In the genomic region with DNA sequence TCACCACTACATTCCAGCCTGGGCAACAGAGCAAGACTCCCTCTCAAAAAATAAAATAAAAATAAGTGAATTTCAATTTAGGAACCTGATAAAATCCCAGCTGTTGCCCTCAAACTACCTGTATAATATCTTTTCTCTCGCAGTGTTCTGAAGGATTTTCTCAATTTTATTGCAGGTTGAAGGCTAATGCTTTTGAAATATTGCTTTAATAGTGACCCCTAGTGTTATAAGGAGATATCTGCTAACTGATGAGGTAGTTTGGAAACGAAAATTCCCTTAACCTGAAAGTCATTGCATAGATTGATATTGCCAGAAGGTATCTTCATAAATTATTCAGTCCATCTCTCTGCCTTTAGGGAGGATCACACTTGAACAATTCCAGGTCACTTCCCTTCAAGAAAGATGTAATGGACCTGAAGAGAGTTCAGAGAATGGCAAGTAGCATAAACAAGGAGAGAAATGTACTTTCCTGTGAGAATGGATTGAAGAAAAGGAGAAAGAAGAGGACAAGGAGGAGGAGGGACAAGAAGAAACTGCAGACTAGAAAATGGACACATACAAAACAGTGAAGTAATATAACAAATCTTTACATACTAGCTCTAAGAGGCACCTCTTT, we compare ENCODE assay signal across 8 cellular contexts. TPM values are rescaled to one million over a fixed set of nuclear protein-coding genes. Genes with fewer than 3 reads are reported as not detected.
DNase-seq lines count a peak whose midpoint lies in the region; ATAC-seq and TF ChIP-seq lines count a peak whose summit lies in the region.

No MANE protein-coding gene starts in this region.

- no peaks in the 10 kb centered on the region for H3K36me3 Mint-ChIP-seq in chondrocyte (ENCODE audit: low read depth)
- no peaks in the 10 kb centered on the region for H3K36me3 Mint-ChIP-seq in activated T-helper 2 cell treated with anti-CD3 and anti-CD28 coated beads, Interferon-gamma antibody, Interleukin-2, Interleukin-4, amounts not matched to agents 10 μg/mL and 5 μg/mL and 100 μg/mL, durations not matched to agents 14 hours and 24 hours and 36 hours (ENCODE audit: low read depth)

- H3K4me1 Mint-ChIP-seq in chondrocyte (ENCODE audit: low read depth) = no peaks in the 10 kb centered on the region
- peaks cover 4% of the 10 kb centered on the region for H3K4me1 Mint-ChIP-seq in activated T-helper 2 cell treated with anti-CD3 and anti-CD28 coated beads, Interferon-gamma antibody, Interleukin-2, Interleukin-4, amounts not matched to agents 10 μg/mL and 5 μg/mL and 100 μg/mL, durations not matched to agents 14 hours and 24 hours and 36 hours (ENCODE audit: low read depth)

- H3K27ac Mint-ChIP-seq in chondrocyte (ENCODE audit: unreplicated experiment) = no peak overlapping the region
- H3K27ac Mint-ChIP-seq in activated T-helper 2 cell treated with anti-CD3 and anti-CD28 coated beads, Interferon-gamma antibody, Interleukin-2, Interleukin-4, amounts not matched to agents 10 μg/mL and 5 μg/mL and 100 μg/mL, durations not matched to agents 14 hours and 24 hours and 36 hours = no peak overlapping the region

- no peaks in the 10 kb centered on the region for H3K9me3 ChIP-seq in AG04450 (ENCODE audit: control insufficient read depth, insufficient read depth, low read length)

- peaks cover 10% of the 10 kb centered on the region for H3K27me3 ChIP-seq in AG04450 (ENCODE audit: control insufficient read depth, insufficient read depth, low read length)

- CTCF ChIA-PET in AG04450 (lab: Charles Lee) = interaction anchor here (0.6 to 3.8 kb wide), 10 partner anchors 12 to 327 kb away, joined by 3 to 17 read pairs (median 4); a partner anchor contains a TSS

- peak; percentile 61 for TF ChIP-seq CTCF in AG04450 (IDR thresholded peaks at IDR 0.05; ENCODE audit: low read depth, low read length)
- peak; percentile 29; the same call in 1 of the 2 replicates for TF ChIP-seq CTCF in GM12874 (IDR thresholded peaks at IDR 0.05; ENCODE audit: insufficient read depth, low read depth, low read length)
- peak; percentile 87 for TF ChIP-seq CTCF in chondrocyte (IDR thresholded peaks at IDR 0.05)
- TF ChIP-seq CTCF in coronary artery (IDR thresholded peaks at IDR 0.05) = no peak

- intact Hi-C loops in activated T-helper 2 cell treated with anti-CD3 and anti-CD28 coated beads, Interferon-gamma antibody, Interleukin-2, Interleukin-4, amounts not matched to agents 10 μg/mL and 5 μg/mL and 100 μg/mL, durations not matched to agents 14 hours and 24 hours and 36 hours (cut with micrococcal nuclease) = loop anchor here (1.0 to 10.0 kb wide), 2 partner anchors 91 to 235 kb away; no protein-coding TSS in a partner anchor

- peaks cover 8% of the 10 kb centered on the region for H3K27me3 Mint-ChIP-seq in chondrocyte (ENCODE audit: low read depth)
- H3K27me3 Mint-ChIP-seq in activated T-helper 2 cell treated with anti-CD3 and anti-CD28 coated beads, Interferon-gamma antibody, Interleukin-2, Interleukin-4, amounts not matched to agents 10 μg/mL and 5 μg/mL and 100 μg/mL, durations not matched to agents 14 hours and 24 hours and 36 hours (ENCODE audit: low read depth) = peaks cover 8% of the 10 kb centered on the region

- ATAC-seq in HG03439 (IDR thresholded peaks at IDR 0.05; ENCODE audit: unreplicated experiment) = no peak

- H3K27ac ChIP-seq in AG04450 (ENCODE audit: low read depth, low read length) = no peak overlapping the region
- H3K27ac ChIP-seq in coronary artery = no peak overlapping the region

- H3K4me3 Mint-ChIP-seq in chondrocyte (ENCODE audit: unreplicated experiment) = no peak overlapping the region
- H3K4me3 Mint-ChIP-seq in activated T-helper 2 cell treated with anti-CD3 and anti-CD28 coated beads, Interferon-gamma antibody, Interleukin-2, Interleukin-4, amounts not matched to agents 10 μg/mL and 5 μg/mL and 100 μg/mL, durations not matched to agents 14 hours and 24 hours and 36 hours (ENCODE audit: low read depth) = no peak overlapping the region

- DNase-seq in AG04450 (ENCODE audit: low read depth, low spot score) (no peak), NCI-H2227 treated with DMSO at 0.1 percent for 48 hours (lab: John Stamatoyannopoulos, UW) (peak; percentile 11), chondrocyte (ENCODE audit: low spot score) (no peak), myocyte (ENCODE audit: low read depth) (peak; percentile 34), coronary artery (ENCODE audit: low spot score) (no peak)
- no peak for DNase-seq in activated T-helper 2 cell treated with anti-CD3 and anti-CD28 coated beads, Interferon-gamma antibody, Interleukin-2, Interleukin-4, amounts not matched to agents 10 μg/mL and 5 μg/mL and 100 μg/mL, durations not matched to agents 14 hours and 24 hours and 36 hours (ENCODE audit: low spot score)

- no peaks in the 10 kb centered on the region for H3K9me3 Mint-ChIP-seq in chondrocyte (ENCODE audit: low read depth)
- no peaks in the 10 kb centered on the region for H3K9me3 Mint-ChIP-seq in activated T-helper 2 cell treated with anti-CD3 and anti-CD28 coated beads, Interferon-gamma antibody, Interleukin-2, Interleukin-4, amounts not matched to agents 10 μg/mL and 5 μg/mL and 100 μg/mL, durations not matched to agents 14 hours and 24 hours and 36 hours

- H3K4me3 ChIP-seq in AG04450 (ENCODE audit: low read depth, low read length) (no peak overlapping the region), coronary artery (no peak overlapping the region)

- POLR2A ChIA-PET in AG04450 (lab: Yijun Ruan, JAX) = no interaction called here

RNA-seq across cellular contexts. Expression of a gene that starts 44.1 kb away (rescaled TPM):
- not detected in 2 replicates for polyA plus RNA-seq in AG04450 (2011; rRNA removed)
- polyA minus RNA-seq in AG04450 (2011; rRNA and poly(A)+ RNA removed) = not detected in 2 replicates
- total RNA-seq in chondrocyte (0.20 to 0.39 TPM (median 0.23 TPM) in 3 replicates), myocyte (0.62 and 3.0 TPM in 2 replicates)
- polyA plus RNA-seq in myocyte (2012) = 0.69 TPM
- total RNA-seq in activated T-helper 2 cell treated with anti-CD3 and anti-CD28 coated beads, Interferon-gamma antibody, Interleukin-2, Interleukin-4, amounts not matched to agents 10 μg/mL and 5 μg/mL and 100 μg/mL, durations not matched to agents 14 hours and 24 hours and 36 hours = 0.23 and 0.28 TPM in 2 replicates

RNA-seq across cellular contexts. Expression of a gene that starts 44.3 kb away (rescaled TPM):
- 29.1 and 42.0 TPM in 2 replicates for polyA plus RNA-seq in AG04450 (2011; rRNA removed)
- 14.3 and 21.2 TPM in 2 replicates for polyA minus RNA-seq in AG04450 (2011; rRNA and poly(A)+ RNA removed)
- 25.9 to 30.9 TPM (median 26.8 TPM) in 3 replicates for total RNA-seq in chondrocyte
- 22.9 and 26.7 TPM in 2 replicates for total RNA-seq in myocyte
- 11.9 TPM for polyA plus RNA-seq in myocyte (2012)
- total RNA-seq in activated T-helper 2 cell treated with anti-CD3 and anti-CD28 coated beads, Interferon-gamma antibody, Interleukin-2, Interleukin-4, amounts not matched to agents 10 μg/mL and 5 μg/mL and 100 μg/mL, durations not matched to agents 14 hours and 24 hours and 36 hours = 16.6 and 16.7 TPM in 2 replicates

RNA-seq across cellular contexts. Expression of a gene that starts 55.6 kb away (rescaled TPM):
- polyA plus RNA-seq in AG04450 (2011; rRNA removed) = 0.63 and 0.83 TPM in 2 replicates
- polyA minus RNA-seq in AG04450 (2011; rRNA and poly(A)+ RNA removed) = 0.60 and 1.00 TPM in 2 replicates
- total RNA-seq in chondrocyte (1.8 to 2.9 TPM (median 2.2 TPM) in 3 replicates), myocyte (0.10 and 0.24 TPM in 2 replicates)
- 0.20 TPM for polyA plus RNA-seq in myocyte (2012)
- 10.3 and 12.1 TPM in 2 replicates for total RNA-seq in activated T-helper 2 cell treated with anti-CD3 and anti-CD28 coated beads, Interferon-gamma antibody, Interleukin-2, Interleukin-4, amounts not matched to agents 10 μg/mL and 5 μg/mL and 100 μg/mL, durations not matched to agents 14 hours and 24 hours and 36 hours

Comparison
In these comparisons a context has a peak if more than half of its experiments do, and no peak if none do; other contexts are left out.
1. DNase-seq: peak in NCI-H2227 treated with DMSO at 0.1 percent for 48 hours (single experiment) and myocyte (single experiment); none in AG04450 (single experiment), chondrocyte (single experiment), activated T-helper 2 cell treated with anti-CD3 and anti-CD28 coated beads, Interferon-gamma antibody, Interleukin-2, Interleukin-4, amounts not matched to agents 10 μg/mL and 5 μg/mL and 100 μg/mL, durations not matched to agents 14 hours and 24 hours and 36 hours (single experiment) and coronary artery (single experiment).